14 cellular contexts compared by ENCODE assay signal in genomic region chr1:110605446-110605845, GRCh38. TPM values are rescaled to one million over a fixed set of nuclear protein-coding genes. Genes with fewer than 3 reads are reported as not detected.
DNase-seq lines count a peak whose midpoint lies in the region; ATAC-seq and TF ChIP-seq lines count a peak whose summit lies in the region.
"Had no signal": no experiment of that assay in that cellular context is flagged by ENCODE, and none has a peak within 500 bp of the region (broad histone marks: within the 10 kb centered on the region; RNA-seq: fewer than 3 reads in every experiment).

No MANE protein-coding gene starts in this region.

- H3F3A ChIP-seq in smooth muscle cell (ENCODE audit: low read depth), result peaks cover 5% of the 10 kb centered on the region

- H3K27me3 Mint-ChIP-seq in activated T-helper 1 cell treated with anti-CD3 and anti-CD28 coated beads, Interleukin-12 subunit alpha, Interleukin-12 subunit beta, Interleukin-2, Interleukin-4 antibody, amounts not matched to agents 30 ng/mL and 10 ng/mL and 1 ng/mL, durations not matched to agents 14 hours and 24 hours and 36 hours (ENCODE audit: insufficient read depth), result peaks cover 38% of the 10 kb centered on the region

- H3K9me3 ChIP-seq in iPS-20b (ENCODE audit: insufficient read depth, low read depth, low read length) (no peaks in the 10 kb centered on the region), smooth muscle cell (replicated peaks; ENCODE audit: low read depth) (no peaks in the 10 kb centered on the region)
- H3K9me3 ChIP-seq: colonic mucosa, mucosa of descending colon had no signal

- no peaks in the 10 kb centered on the region for H3K9me3 Mint-ChIP-seq in activated T-helper 1 cell treated with anti-CD3 and anti-CD28 coated beads, Interleukin-12 subunit alpha, Interleukin-12 subunit beta, Interleukin-2, Interleukin-4 antibody, amounts not matched to agents 30 ng/mL and 10 ng/mL and 1 ng/mL, durations not matched to agents 14 hours and 24 hours and 36 hours
- H3K9me3 Mint-ChIP-seq: activated CD8-positive, alpha-beta T cell treated with anti-CD3 and anti-CD28 coated beads for 36 hours; activated naive CD4-positive, alpha-beta T cell treated with anti-CD3 and anti-CD28 coated beads for 36 hours; T-helper 2 cell treated with Interferon-gamma antibody and Interleukin-4, amounts not matched to agents 5 μg/mL and 100 μg/mL, for 36 hours had no signal

- H3K27ac Mint-ChIP-seq in activated T-helper 1 cell treated with anti-CD3 and anti-CD28 coated beads, Interleukin-12 subunit alpha, Interleukin-12 subunit beta, Interleukin-2, Interleukin-4 antibody, amounts not matched to agents 30 ng/mL and 10 ng/mL and 1 ng/mL, durations not matched to agents 14 hours and 24 hours and 36 hours, result no peak overlapping the region
- H3K27ac Mint-ChIP-seq: activated CD8-positive, alpha-beta T cell treated with anti-CD3 and anti-CD28 coated beads for 36 hours; activated naive CD4-positive, alpha-beta T cell treated with anti-CD3 and anti-CD28 coated beads for 36 hours; T-helper 2 cell treated with Interferon-gamma antibody and Interleukin-4, amounts not matched to agents 5 μg/mL and 100 μg/mL, for 36 hours had no signal

- peak overlapping the region; percentile 83 for H2AFZ ChIP-seq in smooth muscle cell (ENCODE audit: low read depth)

- no peak for TF ChIP-seq CTCF in smooth muscle cell (IDR thresholded peaks at IDR 0.05; ENCODE audit: borderline replicate concordance, insufficient read depth, poor library complexity, severe bottlenecking)

- H3K27ac ChIP-seq in iPS-20b (ENCODE audit: low read length) (no peak overlapping the region), smooth muscle cell (ENCODE audit: low read depth) (no peak overlapping the region)
- H3K27ac ChIP-seq: colonic mucosa had no signal

- intact Hi-C loops in activated T-helper 1 cell treated with anti-CD3 and anti-CD28 coated beads, Interleukin-12 subunit alpha, Interleukin-12 subunit beta, Interleukin-2, Interleukin-4 antibody, amounts not matched to agents 30 ng/mL and 10 ng/mL and 1 ng/mL, durations not matched to agents 14 hours and 24 hours and 36 hours (cut with micrococcal nuclease), result no loop called here

- H3K36me3 ChIP-seq in iPS-20b (ENCODE audit: insufficient read depth, low read depth, low read length) (no peaks in the 10 kb centered on the region), smooth muscle cell (ENCODE audit: low read depth) (no peaks in the 10 kb centered on the region)
- H3K36me3 ChIP-seq: colonic mucosa had no signal

- peak overlapping the region; percentile 91 for H3K4me2 ChIP-seq in smooth muscle cell

- peaks cover 86% of the 10 kb centered on the region for H3K27me3 ChIP-seq in iPS-20b (ENCODE audit: insufficient read depth, low read length)
- H3K27me3 ChIP-seq in smooth muscle cell (ENCODE audit: low read depth), result peaks cover 60% of the 10 kb centered on the region

- 61% methylated on average over 6 of the region's 6 CpGs for WGBS in smooth muscle cell (ENCODE audit: low lambda C conversion rate)

- H3K4me1 Mint-ChIP-seq in activated T-helper 1 cell treated with anti-CD3 and anti-CD28 coated beads, Interleukin-12 subunit alpha, Interleukin-12 subunit beta, Interleukin-2, Interleukin-4 antibody, amounts not matched to agents 30 ng/mL and 10 ng/mL and 1 ng/mL, durations not matched to agents 14 hours and 24 hours and 36 hours (ENCODE audit: low read depth), result peaks cover 30% of the 10 kb centered on the region

- ATAC-seq in GM18511 (IDR thresholded peaks at IDR 0.05; ENCODE audit: unreplicated experiment), result no peak
- no peak for ATAC-seq in HG02973 (IDR thresholded peaks at IDR 0.05; ENCODE audit: unreplicated experiment)

- H4K20me1 ChIP-seq in smooth muscle cell (ENCODE audit: low read depth), result no peaks in the 10 kb centered on the region

- no peaks in the 10 kb centered on the region for H3K79me2 ChIP-seq in smooth muscle cell (ENCODE audit: low read depth)

- H3K36me3 Mint-ChIP-seq in activated T-helper 1 cell treated with anti-CD3 and anti-CD28 coated beads, Interleukin-12 subunit alpha, Interleukin-12 subunit beta, Interleukin-2, Interleukin-4 antibody, amounts not matched to agents 30 ng/mL and 10 ng/mL and 1 ng/mL, durations not matched to agents 14 hours and 24 hours and 36 hours (ENCODE audit: low read depth), result peaks cover 16% of the 10 kb centered on the region

- DNase-seq in G401 (ENCODE audit: low spot score) (peak; percentile 67), smooth muscle cell (lab: John Stamatoyannopoulos, UW; ENCODE audit: unreplicated experiment) (no peak), DMS53 treated with DMSO at 0.1 percent for 48 hours (lab: John Stamatoyannopoulos, UW; ENCODE audit: unreplicated experiment) (no peak), NK-92 (lab: John Stamatoyannopoulos, UW; ENCODE audit: unreplicated experiment) (no peak)
- no peak for DNase-seq in activated T-helper 1 cell treated with anti-CD3 and anti-CD28 coated beads, Interleukin-12 subunit alpha, Interleukin-12 subunit beta, Interleukin-2, Interleukin-4 antibody, amounts not matched to agents 30 ng/mL and 10 ng/mL and 1 ng/mL, durations not matched to agents 14 hours and 24 hours and 36 hours (ENCODE audit: low spot score)
- DNase-seq: activated CD8-positive, alpha-beta T cell treated with anti-CD3 and anti-CD28 coated beads for 36 hours; activated naive CD4-positive, alpha-beta T cell treated with anti-CD3 and anti-CD28 coated beads for 36 hours; colonic mucosa; mucosa of descending colon; stimulated activated naive CD4-positive, alpha-beta T cell treated with Interleukin-2 at 50 U/mL for 16 hours had no signal

- H3K9ac ChIP-seq in iPS-20b (ENCODE audit: low read depth, low read length) (no peak overlapping the region), smooth muscle cell (ENCODE audit: low read depth) (no peak overlapping the region)

- in situ Hi-C loops in G401 (cut with HindIII; ENCODE audit: low sequenced_read_pairs), result no loop called here

- H3K4me3 Mint-ChIP-seq in activated T-helper 1 cell treated with anti-CD3 and anti-CD28 coated beads, Interleukin-12 subunit alpha, Interleukin-12 subunit beta, Interleukin-2, Interleukin-4 antibody, amounts not matched to agents 30 ng/mL and 10 ng/mL and 1 ng/mL, durations not matched to agents 14 hours and 24 hours and 36 hours, result peak overlapping the region; percentile 17

- H3K4me1 ChIP-seq in iPS-20b (ENCODE audit: insufficient read depth, low read length) (peaks cover 9% of the 10 kb centered on the region), smooth muscle cell (ENCODE audit: low read depth) (peaks cover 11% of the 10 kb centered on the region)
- H3K4me1 ChIP-seq: colonic mucosa had no signal

- H3K4me3 ChIP-seq in iPS-20b (ENCODE audit: low read length) (peak overlapping the region; percentile 78), smooth muscle cell (no peak overlapping the region)
- H3K4me3 ChIP-seq: mucosa of descending colon had no signal

RNA-seq across cellular contexts. Expression of gene KCNA2, which starts 0.7 kb away (rescaled TPM):
- not detected in 2 replicates for total RNA-seq in G401 (2014; rRNA removed; shearing (Covaris generic))
- total RNA-seq in activated T-helper 1 cell treated with anti-CD3 and anti-CD28 coated beads, Interleukin-12 subunit alpha, Interleukin-12 subunit beta, Interleukin-2, Interleukin-4 antibody, amounts not matched to agents 30 ng/mL and 10 ng/mL and 1 ng/mL, durations not matched to agents 14 hours and 24 hours and 36 hours, result 1.1 and 1.7 TPM in 2 replicates
- total RNA-seq in smooth muscle cell, result 0.81 and 1.7 TPM in 2 replicates
- polyA plus RNA-seq in smooth muscle cell, result 0.16 and 0.99 TPM in 2 replicates
